Comparison of ENCODE assay signal across 8 cellular contexts in genomic region chr1:90579212-90579802, GRCh38.
DNase-seq lines count a peak whose midpoint lies in the region; ATAC-seq, FAIRE-seq and TF ChIP-seq lines count a peak whose summit lies in the region.

No MANE protein-coding gene starts in this region.

- TF ChIP-seq RAD21 in HepG2 (CRISPR knock-in tag; IDR thresholded peaks at IDR 0.05): no peak

- H3K4me3 ChIP-seq in HepG2 (replicated peaks in 1 of 3; ENCODE audit: insufficient read depth in 1 of 3, low read depth in 2 of 3, low read length in 3 of 3): no peak overlapping the region

- H3K4me2 ChIP-seq in HepG2 (ENCODE audit: low read depth, low read length): no peak overlapping the region

- no peak for TF ChIP-seq EP300 in HepG2 (IDR thresholded peaks at IDR 0.05; ENCODE audit: low read depth in 2 of 2, low read length in 2 of 2)
- no peak for TF ChIP-seq EP300 in HepG2 (CRISPR knock-in tag; IDR thresholded peaks at IDR 0.05; ENCODE audit: borderline replicate concordance)

- no peaks in the 10 kb centered on the region for H3K79me2 ChIP-seq in HepG2 (ENCODE audit: insufficient read depth, low read length)

- no peak overlapping the region for H3K27ac ChIP-seq in HepG2 (ENCODE audit: extremely low read length, insufficient read depth, low read length)

- 31% methylated on average over 3 of the region's 3 CpGs for WGBS in HepG2 (ENCODE audit: low lambda C conversion rate)

- intact Hi-C loops in MCF 10A (cut with micrococcal nuclease): loop anchor here (2.0 kb wide), 1 partner anchor 447 kb away; no protein-coding TSS in a partner anchor
- intact Hi-C loops in HepG2 (cut with micrococcal nuclease; ENCODE audit: unreplicated experiment): no loop called here

- no peaks in the 10 kb centered on the region for H3K4me1 ChIP-seq in HepG2 (ENCODE audit: insufficient read depth, low read length)

- no peak overlapping the region for H3K4me3 Mint-ChIP-seq in MCF 10A (ENCODE audit: unreplicated experiment)

- H3K9ac ChIP-seq in HepG2 (ENCODE audit: insufficient read depth, low read depth, low read length): no peak overlapping the region

- POLR2A ChIA-PET in MCF 10A (lab: Yijun Ruan, JAX): interaction anchor here (0.6 to 1.2 kb wide), 6 partner anchors 19 to 458 kb away, joined by 3 to 4 read pairs (median 3); no protein-coding TSS in a partner anchor
- POLR2A ChIA-PET in HepG2 (lab: Yijun Ruan, JAX): no interaction called here

- H3K9me3 ChIP-seq in HepG2 (ENCODE audit: low read length): no peaks in the 10 kb centered on the region

- H3K27me3 Mint-ChIP-seq in MCF 10A (ENCODE audit: insufficient read depth, unreplicated experiment): no peaks in the 10 kb centered on the region

- H3K4me1 Mint-ChIP-seq in MCF 10A (ENCODE audit: insufficient read depth, unreplicated experiment): peaks cover 8% of the 10 kb centered on the region

- H3K27ac Mint-ChIP-seq in MCF 10A (ENCODE audit: low read depth, unreplicated experiment): no peak overlapping the region

- FAIRE-seq in GM18507 (lab: Jason Lieb, UNC): peak; percentile 71
- no peak for FAIRE-seq in HepG2 (lab: Jason Lieb, UNC)

- no peaks in the 10 kb centered on the region for H3K27me3 ChIP-seq in HepG2 (ENCODE audit: control insufficient read depth in 1 of 2, insufficient read depth in 2 of 2, low read length in 2 of 2)

- no TSS peak for BruUV-seq in MCF 10A (replicated peaks; lab: Mats Ljungman, UMichigan)
- BruUV-seq in HepG2 (replicated peaks; lab: Mats Ljungman, UMichigan): no TSS peak

- in situ Hi-C loops in HepG2 (cut with HindIII; ENCODE audit: extremely low pct_ligation_motif_present, low pct_unique_long_range_greater_than_20kb): no loop called here

- CTCF ChIA-PET in MCF 10A (lab: Yijun Ruan, JAX): interaction anchor here (0.6 to 1.8 kb wide), 18 partner anchors 9 to 586 kb away, joined by 3 to 12 read pairs (median 3); no protein-coding TSS in a partner anchor
- CTCF ChIA-PET in HepG2 (lab: Yijun Ruan, JAX; ENCODE audit: low intra/inter-chr PET ratio, low total read pairs): no interaction called here

- ATAC-seq in HG03354 (IDR thresholded peaks at IDR 0.05; ENCODE audit: poor library complexity, severe bottlenecking, unreplicated experiment) (peak; percentile 85), HepG2 (peak; percentile 74), GM21423 (IDR thresholded peaks at IDR 0.05; ENCODE audit: unreplicated experiment) (no peak)

- H4K20me1 ChIP-seq in HepG2 (ENCODE audit: insufficient read depth, low read length): no peaks in the 10 kb centered on the region

- peak; percentile 41 for TF ChIP-seq CTCF in MCF 10A (IDR thresholded peaks at IDR 0.05; ENCODE audit: unreplicated experiment)
- TF ChIP-seq CTCF in HepG2 (CRISPR knock-in tag; IDR thresholded peaks at IDR 0.05): peak; percentile 60

- no peaks in the 10 kb centered on the region for H3K36me3 ChIP-seq in HepG2 (replicated peaks in 1 of 2; ENCODE audit: control insufficient read depth in 1 of 2, insufficient read depth in 2 of 2, low read length in 2 of 2)

- H2AFZ ChIP-seq in HepG2 (ENCODE audit: low read length): no peak overlapping the region

- DNase-seq in AG20443 (ENCODE audit: low spot score): peak; percentile 57
- DNase-seq in GM18507 (ENCODE audit: extremely low spot score, insufficient read length, low read depth): peak; percentile 3
- DNase-seq in NCI-H460 (ENCODE audit: extremely low read depth, low read depth): peak; percentile 33
- peak; percentile 48 for DNase-seq in MCF 10A (ENCODE audit: unreplicated experiment)
- peak; percentile 18 for DNase-seq in HepG2 (ENCODE audit: low spot score)
- DNase-seq in NK-92 (lab: John Stamatoyannopoulos, UW; ENCODE audit: unreplicated experiment): no peak

- TF ChIP-seq POLR2A in HepG2 (IDR thresholded peaks at IDR 0.05; ENCODE audit: insufficient read depth in 1 of 2, low read depth in 2 of 2, low read length in 2 of 2): no peak

- no peaks in the 10 kb centered on the region for H3K36me3 Mint-ChIP-seq in MCF 10A (ENCODE audit: insufficient read depth, unreplicated experiment)

- H3K9me3 Mint-ChIP-seq in MCF 10A (ENCODE audit: unreplicated experiment): no peaks in the 10 kb centered on the region

TF ChIP-seq in HepG2, 621 proteins besides CTCF, POLR2A, EP300 and RAD21:
- peak; percentile 33 for TF ChIP-seq SMC3 (IDR thresholded peaks at IDR 0.05; ENCODE audit: low read length)
- no peak for TF ChIP-seq CREBL2 (CRISPR knock-in tag; IDR thresholded peaks at IDR 0.05; ENCODE audit: borderline replicate concordance)
- TF ChIP-seq STAG1 (CRISPR knock-in tag; IDR thresholded peaks at IDR 0.05): peak; percentile 34; the same call in 1 of the 2 replicates
- TF ChIP-seq ARID3A (IDR thresholded peaks at IDR 0.05; ENCODE audit: low read depth, low read length): peak; percentile 54
- no peak for TF ChIP-seq ZNF160 (CRISPR knock-in tag; IDR thresholded peaks at IDR 0.05)
TF ChIP-seq in HepG2: peak in this region for 3.
